In the genomic region with DNA sequence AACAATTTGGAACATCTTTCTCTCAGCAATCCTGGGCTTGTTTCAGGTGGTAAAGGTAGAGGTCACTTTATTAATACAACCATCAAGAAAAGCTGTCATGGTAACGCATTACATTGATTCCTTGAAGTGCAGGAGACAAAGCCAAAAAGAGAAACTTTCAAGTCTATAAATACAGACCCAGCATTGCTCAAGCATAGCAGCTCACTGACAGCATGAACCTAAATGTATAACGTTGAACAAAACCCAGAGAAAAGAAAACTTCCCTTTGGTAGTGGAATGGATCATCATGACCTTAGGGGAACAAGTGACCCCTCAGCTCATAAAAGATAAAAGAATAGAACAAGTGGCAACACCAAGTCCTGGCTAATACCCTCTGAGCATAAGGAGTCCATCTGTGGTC, we compare ENCODE assay signal across 19 cellular contexts.
"Had no signal": no experiment of that assay in that cellular context is flagged by ENCODE, and none has a peak within 500 bp of the region (broad histone marks: within the 10 kb centered on the region; RNA-seq: fewer than 3 reads in every experiment).

No MANE protein-coding gene starts in this region.

- H3K4me1 Mint-ChIP-seq: activated naive CD4-positive, alpha-beta T cell treated with anti-CD3 and anti-CD28 coated beads, Interleukin-2, amount 10 ng/mL, durations not matched to agents 7 days and 5 days; immature natural killer cell; mesothelial cell of epicardium had no signal

- H3K4me1 ChIP-seq: ascending aorta, prostate gland, tibial artery had no signal

- H3K36me3 ChIP-seq: ascending aorta, prostate gland, tibial artery, WERI-Rb-1 had no signal

- H3K36me3 Mint-ChIP-seq: activated naive CD4-positive, alpha-beta T cell treated with anti-CD3 and anti-CD28 coated beads, Interleukin-2, amount 10 ng/mL, durations not matched to agents 7 days and 5 days; immature natural killer cell; mesothelial cell of epicardium had no signal

- H3K4me3 ChIP-seq: ascending aorta, dorsolateral prefrontal cortex, prostate gland, skin epidermis, tibial artery had no signal

- ATAC-seq: right cardiac atrium had no signal

- H3K4me3 Mint-ChIP-seq: activated CD4-positive, alpha-beta memory T cell treated with anti-CD3 and anti-CD28 coated beads, Interleukin-2, amount 10 ng/mL, durations not matched to agents 7 days and 5 days; activated naive CD4-positive, alpha-beta T cell treated with anti-CD3 and anti-CD28 coated beads, Interleukin-2, amount 10 ng/mL, durations not matched to agents 7 days and 5 days; activated T-cell treated with anti-CD3 and anti-CD28 coated beads, Interleukin-2, amount 50 U/mL, for 24 hours; endodermal cell; immature natural killer cell; mesothelial cell of epicardium; nephron progenitor cell had no signal

- H3K9me3 ChIP-seq: ascending aorta, prostate gland, tibial artery had no signal

- H3K27me3 Mint-ChIP-seq: activated naive CD4-positive, alpha-beta T cell treated with anti-CD3 and anti-CD28 coated beads, Interleukin-2, amount 10 ng/mL, durations not matched to agents 7 days and 5 days had no signal

- H3K27ac ChIP-seq: ascending aorta, dorsolateral prefrontal cortex, prostate gland, skin epidermis, tibial artery, WERI-Rb-1 had no signal

- DNase-seq: activated CD4-positive, alpha-beta memory T cell treated with anti-CD3 and anti-CD28 coated beads, Interleukin-2, amount 10 ng/mL, durations not matched to agents 7 days and 5 days; activated naive CD4-positive, alpha-beta T cell treated with anti-CD3 and anti-CD28 coated beads, Interleukin-2, amount 10 ng/mL, durations not matched to agents 7 days and 5 days; activated T-cell treated with anti-CD3 and anti-CD28 coated beads, Interleukin-2, amount 50 U/mL, for 24 hours; dorsolateral prefrontal cortex; endodermal cell; head of caudate nucleus; immature natural killer cell; nephron progenitor cell; occipital lobe; right cardiac atrium; stimulated activated CD4-positive, alpha-beta T cell treated with anti-CD3 and anti-CD28 coated beads, Interleukin-15, amount 100 ng/mL, for 24 hours; stimulated activated CD4-positive, alpha-beta T cell treated with anti-CD3 and anti-CD28 coated beads, Interleukin-4, amount 100 ng/mL, for 24 hours; stimulated activated naive CD4-positive, alpha-beta T cell; tibial artery; WERI-Rb-1 had no signal

- H3K27ac Mint-ChIP-seq: activated CD4-positive, alpha-beta memory T cell treated with anti-CD3 and anti-CD28 coated beads, Interleukin-2, amount 10 ng/mL, durations not matched to agents 7 days and 5 days; activated naive CD4-positive, alpha-beta T cell treated with anti-CD3 and anti-CD28 coated beads, Interleukin-2, amount 10 ng/mL, durations not matched to agents 7 days and 5 days; activated T-cell treated with anti-CD3 and anti-CD28 coated beads, Interleukin-2, amount 50 U/mL, for 24 hours; endodermal cell; immature natural killer cell; mesothelial cell of epicardium; nephron progenitor cell had no signal

- H3K27me3 ChIP-seq: ascending aorta, dorsolateral prefrontal cortex, tibial artery had no signal
